20 cellular contexts compared by ENCODE assay signal in genomic region chr10:17906002-17906401, GRCh38. TPM values are rescaled to one million over a fixed set of nuclear protein-coding genes. Genes with fewer than 3 reads are reported as not detected.
DNase-seq lines count a peak whose midpoint lies in the region; ATAC-seq, FAIRE-seq and TF ChIP-seq lines count a peak whose summit lies in the region.
"Had no signal": no experiment of that assay in that cellular context is flagged by ENCODE, and none has a peak within 500 bp of the region (broad histone marks: within the 10 kb centered on the region; RNA-seq: fewer than 3 reads in every experiment).

No MANE protein-coding gene starts in this region.

- peaks cover 2% of the 10 kb centered on the region for H3K27me3 Mint-ChIP-seq in GM23338 (ENCODE audit: insufficient read depth, low read depth, poor library complexity)

- no peak for ATAC-seq in A549
- no peak for ATAC-seq in GM23338
- no peak for ATAC-seq in PC-3
- no peak for ATAC-seq in K562

- no peak for TF ChIP-seq EP300 in A549 (IDR thresholded peaks at IDR 0.05)
- TF ChIP-seq EP300 in K562 (IDR thresholded peaks at IDR 0.05; ENCODE audit: low read length): no peak

- H3K36me3 ChIP-seq in GM23338 (ENCODE audit: insufficient read depth) (no peaks in the 10 kb centered on the region), PC-3 (ENCODE audit: low read depth, low read length) (no peaks in the 10 kb centered on the region), K562 (ENCODE audit: control insufficient read depth, insufficient read depth, low read length) (no peaks in the 10 kb centered on the region), breast epithelium (no peaks in the 10 kb centered on the region), brain microvascular endothelial cell (replicated peaks) (no peaks in the 10 kb centered on the region)

- TF ChIP-seq POLR2A in A549 (IDR thresholded peaks at IDR 0.05; ENCODE audit: low read length) (no peak), K562 (conservative IDR thresholded peaks at IDR 0.05) (no peak), breast epithelium (IDR thresholded peaks at IDR 0.05) (no peak), lower leg skin (IDR thresholded peaks at IDR 0.05) (no peak)

- BruUV-seq in PC-3 (replicated peaks; lab: Mats Ljungman, UMichigan) (no TSS peak), K562 (replicated peaks; lab: Mats Ljungman, UMichigan) (no TSS peak)

- H3K9ac ChIP-seq in PC-3 (ENCODE audit: low read length): no peak overlapping the region
- H3K9ac ChIP-seq in K562 (ENCODE audit: insufficient read depth in 1 of 2, low read depth in 2 of 2, low read length in 2 of 2): no peak overlapping the region

- H3K9me3 Mint-ChIP-seq in GM23338: no peaks in the 10 kb centered on the region

- H3F3A ChIP-seq in GM23338 (replicated peaks; ENCODE audit: low read depth) (no peaks in the 10 kb centered on the region), PC-3 (ENCODE audit: low read length, unreplicated experiment) (no peaks in the 10 kb centered on the region)

- H3K27me3 ChIP-seq in GM23338 (ENCODE audit: insufficient read depth): no peaks in the 10 kb centered on the region
- no peaks in the 10 kb centered on the region for H3K27me3 ChIP-seq in PC-3 (ENCODE audit: low read length)
- 0 out of 5 replicates have a peak, but pooled peaks cover 0 to 4% of the 10 kb centered on the region in 2 experiments for H3K27me3 ChIP-seq in K562 (ENCODE audit: control insufficient read depth in 2 of 2, insufficient read depth in 2 of 2, low read length in 2 of 2)
- H3K27me3 ChIP-seq in breast epithelium: no peaks in the 10 kb centered on the region
- H3K27me3 ChIP-seq in brain microvascular endothelial cell (replicated peaks): no peaks in the 10 kb centered on the region

- H3K4me1 Mint-ChIP-seq in GM23338: no peaks in the 10 kb centered on the region; the same call in 2 of the 3 replicates
- H3K4me1 Mint-ChIP-seq: CD4-positive, alpha-beta memory T cell had no signal

- peak overlapping the region; percentile 42; the same call in 1 of the 2 replicates for H3K27ac Mint-ChIP-seq in GM23338
- H3K27ac Mint-ChIP-seq: CD4-positive, alpha-beta memory T cell had no signal

- no peaks in the 10 kb centered on the region for H3K9me1 ChIP-seq in K562 (ENCODE audit: control insufficient read depth, insufficient read depth, low read length)

- no peaks in the 10 kb centered on the region for H3K9me2 ChIP-seq in GM23338 (ENCODE audit: insufficient read depth)
- no peaks in the 10 kb centered on the region for H3K9me2 ChIP-seq in PC-3 (replicated peaks; ENCODE audit: low read length)

- DNase-seq in A549 (ENCODE audit: low read depth in 1 of 2, low spot score in 1 of 2) (no peak), GM23338 (ENCODE audit: low spot score) (no peak), PC-3 (no peak), K562 (ENCODE audit: extremely low read depth in 1 of 4, low spot score in 3 of 4) (no peak), NCI-H1930 (lab: John Stamatoyannopoulos, UW) (no peak), breast epithelium (ENCODE audit: low spot score in 2 of 2) (no peak), lower leg skin (ENCODE audit: low spot score in 2 of 2) (no peak), brain microvascular endothelial cell (no peak)
- DNase-seq: 8988T; C1 segment of cervical spinal cord; Caco-2; CD4-positive, alpha-beta memory T cell; DMS153; DND-41; GOT3 had no signal

- H3K4me2 ChIP-seq in A549 (no peak overlapping the region), GM23338 (no peak overlapping the region), PC-3 (ENCODE audit: low read length) (peak overlapping the region; percentile 17; the same call in 1 of the 2 replicates), K562 (ENCODE audit: insufficient read depth, low read length) (no peak overlapping the region)

- no peaks in the 10 kb centered on the region for H4K20me1 ChIP-seq in GM23338 (replicated peaks; ENCODE audit: insufficient read depth)
- H4K20me1 ChIP-seq in PC-3 (ENCODE audit: low read length): no peaks in the 10 kb centered on the region
- H4K20me1 ChIP-seq in K562 (replicated peaks; ENCODE audit: control insufficient read depth, insufficient read depth, low read length): no peaks in the 10 kb centered on the region; the same call in 1 of the 2 replicates

- H3K4me3 ChIP-seq in A549: no peak overlapping the region
- no peak overlapping the region for H3K4me3 ChIP-seq in GM23338
- H3K4me3 ChIP-seq in PC-3 (ENCODE audit: low read length): no peak overlapping the region
- no peak overlapping the region for H3K4me3 ChIP-seq in K562
- H3K4me3 ChIP-seq in breast epithelium: no peak overlapping the region
- H3K4me3 ChIP-seq in lower leg skin (ENCODE audit: low read depth, poor library complexity, severe bottlenecking): no peak overlapping the region
- H3K4me3 ChIP-seq in brain microvascular endothelial cell (ENCODE audit: low read depth, low read length): no peak overlapping the region

- peak; percentile 39 for FAIRE-seq in A549 (lab: Jason Lieb, UNC)
- no peak for FAIRE-seq in K562 (lab: Jason Lieb, UNC)
- FAIRE-seq: G401.6, GM19239, H54 had no signal

- no peaks in the 10 kb centered on the region for H3K36me3 Mint-ChIP-seq in GM23338 (ENCODE audit: low read depth)
- H3K36me3 Mint-ChIP-seq: CD4-positive, alpha-beta memory T cell had no signal

- H3K4me3 Mint-ChIP-seq in GM23338: no peak overlapping the region
- H3K4me3 Mint-ChIP-seq: CD4-positive, alpha-beta memory T cell had no signal

- H3K9me3 ChIP-seq in A549 (no peaks in the 10 kb centered on the region), PC-3 (ENCODE audit: low read length) (no peaks in the 10 kb centered on the region), K562 (replicated peaks; ENCODE audit: control insufficient read depth, insufficient read depth, low read depth, low read length) (no peaks in the 10 kb centered on the region), breast epithelium (no peaks in the 10 kb centered on the region)
- H3K9me3 ChIP-seq: Caco-2 had no signal

- CTCF ChIA-PET in A549 (lab: Yijun Ruan, JAX): interaction anchor here (0.7 kb wide), 1 partner anchor 198 kb away, joined by 3 read pairs; no protein-coding TSS in a partner anchor
- CTCF ChIA-PET in PC-3 (lab: Charles Lee): no interaction called here
- CTCF ChIA-PET in K562 (lab: Yijun Ruan, JAX; ENCODE audit: low intra/inter-chr PET ratio): no interaction called here

- TF ChIP-seq CTCF in A549 (IDR thresholded peaks at IDR 0.05) (no peak), GM23338 (conservative IDR thresholded peaks at IDR 0.05; ENCODE audit: low read depth in 2 of 2) (no peak), PC-3 (conservative IDR thresholded peaks at IDR 0.05; ENCODE audit: low read depth, low read length) (no peak), K562 (IDR thresholded peaks at IDR 0.05 in 2 of 3, conservative IDR thresholded peaks at IDR 0.05 in 1 of 3; ENCODE audit: insufficient read depth in 2 of 3, low read depth in 1 of 3, low read length in 3 of 3) (no peak), breast epithelium (IDR thresholded peaks at IDR 0.05) (no peak), lower leg skin (IDR thresholded peaks at IDR 0.05) (no peak), brain microvascular endothelial cell (IDR thresholded peaks at IDR 0.05; ENCODE audit: low read depth, low read length, missing control alignments) (no peak)

- in situ Hi-C loops in K562 (cut with MboI): no loop called here
- in situ Hi-C loops in brain microvascular endothelial cell (cut with HindIII; ENCODE audit: low pct_ligation_motif_present, low sequenced_read_pairs): no loop called here

- peaks cover 13% of the 10 kb centered on the region; the same call in 1 of the 3 replicates for H3K4me1 ChIP-seq in A549
- no peaks in the 10 kb centered on the region for H3K4me1 ChIP-seq in GM23338 (ENCODE audit: insufficient read depth)
- H3K4me1 ChIP-seq in PC-3 (ENCODE audit: insufficient read depth, low read length): peaks cover 10% of the 10 kb centered on the region; the same call in 1 of the 2 replicates
- no peaks in the 10 kb centered on the region for H3K4me1 ChIP-seq in K562 (replicated peaks in 1 of 2; ENCODE audit: control insufficient read depth in 2 of 2, insufficient read depth in 2 of 2, low read length in 2 of 2)
- H3K4me1 ChIP-seq in breast epithelium: no peaks in the 10 kb centered on the region
- H3K4me1 ChIP-seq: Caco-2 had no signal

- intact Hi-C loops in PC-3 (cut with micrococcal nuclease) (no loop called here), K562 (cut with micrococcal nuclease) (no loop called here), breast epithelium (cut with DNase I; ENCODE audit: low total_unique reads) (no loop called here), lower leg skin (cut with DNase I; ENCODE audit: low total_unique reads) (no loop called here)

- H2AFZ ChIP-seq in GM23338 (no peak overlapping the region), PC-3 (ENCODE audit: low read length) (no peak overlapping the region), K562 (ENCODE audit: low read depth, low read length) (no peak overlapping the region)

- 0% methylated on average over 1 of the region's 1 CpG for WGBS in A549 (ENCODE audit: missing lambda C conversion rate)
- 0% methylated on average over 1 of the region's 1 CpG for WGBS in K562 (ENCODE audit: insufficient coverage, low coverage, missing lambda C conversion rate)
- WGBS in lower leg skin, 2 donors: 56 to 62% methylated on average over 1 of the region's 1 CpG

- H3K27ac ChIP-seq in A549 (no peak overlapping the region), GM23338 (ENCODE audit: low read depth) (no peak overlapping the region), PC-3 (ENCODE audit: low read length) (no peak overlapping the region), K562 (ENCODE audit: extremely low read depth, low read depth, low read length) (no peak overlapping the region), breast epithelium (no peak overlapping the region), brain microvascular endothelial cell (no peak overlapping the region)

- POLR2A ChIA-PET in A549 (lab: Yijun Ruan, JAX) (no interaction called here), PC-3 (lab: Charles Lee; ENCODE audit: unreplicated experiment) (no interaction called here), K562 (lab: Yijun Ruan, JAX) (no interaction called here)

- H3K79me2 ChIP-seq in GM23338 (replicated peaks; ENCODE audit: insufficient read depth) (no peaks in the 10 kb centered on the region), PC-3 (ENCODE audit: low read length) (no peaks in the 10 kb centered on the region), K562 (ENCODE audit: control insufficient read depth, insufficient read depth, low read length) (no peaks in the 10 kb centered on the region)

- TF ChIP-seq RAD21 in A549 (conservative IDR thresholded peaks at IDR 0.05 in 1 of 2, IDR thresholded peaks at IDR 0.05 in 1 of 2) (no peak), K562 (CRISPR knock-in tag; conservative IDR thresholded peaks at IDR 0.05 in 1 of 2, IDR thresholded peaks at IDR 0.05 in 1 of 2) (no peak)

RNA-seq across cellular contexts. Expression of gene SLC39A12, which starts 45.7 kb away (rescaled TPM):
- polyA plus RNA-seq in A549 (2011; rRNA removed) (not detected in 2 replicates), A549 (2017; fragmentation: RNase III; extraction: RNeasy Plus Mini Kit Qiagen cat#74134 plus additional on column Dnase treatment) (not detected in 3 replicates), GM23338 (2016; fragmentation: Nextera tagmentation; extraction: Ambion mirVana) (not detected in 2 replicates), K562 (2011; rRNA removed) (not detected in 2 replicates), K562 (2014; fragmentation: Illumina TruSeq; extraction: Trizol) (not detected in 2 replicates), K562 (2014; fragmentation: Nextera tagmentation; extraction: Ambion mirVana) (not detected), K562 (2014; rRNA removed) (not detected in 2 replicates)
- polyA plus RNA-seq in A549 (2012; cell fraction: cytosol; rRNA removed): not detected in 2 replicates
- polyA plus RNA-seq in A549 (2012; cell fraction: nucleus; rRNA removed): not detected in 2 replicates
- polyA minus RNA-seq in A549 (2011; rRNA and poly(A)+ RNA removed): not detected in 2 replicates
- total RNA-seq in GM23338 (2014; rRNA removed; shearing (Covaris generic)): not detected in 2 replicates
- total RNA-seq in PC-3 (2014; rRNA removed) (not detected in 2 replicates), K562 (2014; rRNA removed) (not detected in 2 replicates), K562 (2014; rRNA removed; fragmentation: Illumina TruSeq; extraction: Trizol) (not detected in 2 replicates), K562 (2015; rRNA removed; fragmentation: Illumina TruSeq; extraction: Trizol) (not detected in 2 replicates), K562 (2021) (not detected in 2 replicates), breast epithelium (under 1 TPM; under 0.01 to 0.88 (median 0.16) TPM), lower leg skin (not detected)
- not detected in 2 replicates for total RNA-seq in K562 (2011; cell fraction: chromatin; rRNA removed; ENCODE audit: low replicate concordance)
- total RNA-seq in K562 (2011; cell fraction: nucleolus; rRNA removed): not detected in 2 replicates
- total RNA-seq in K562 (2011; cell fraction: nucleoplasm; rRNA removed): not detected in 2 replicates
- polyA plus RNA-seq in K562 (2011; cell fraction: cytosol; rRNA removed): not detected in 2 replicates
- not detected in 2 replicates for polyA plus RNA-seq in K562 (2011; cell fraction: nucleus; rRNA removed)
- polyA plus RNA-seq in K562 (2012): 0.08 TPM in 1 of 2 replicates, not detected in the other
- not detected in 2 replicates for polyA minus RNA-seq in K562 (2011; rRNA and poly(A)+ RNA removed)
- polyA minus RNA-seq in K562 (2011; cell fraction: cytosol; rRNA and poly(A)+ RNA removed): not detected in 2 replicates
- not detected in 2 replicates for polyA minus RNA-seq in K562 (2011; cell fraction: nucleus; rRNA and poly(A)+ RNA removed)
- total RNA-seq: A673; Caco-2; CD4-positive, alpha-beta memory T cell had no signal
- polyA plus RNA-seq: BJ; CD4-positive, alpha-beta memory T cell had no signal
